14 cellular contexts compared by ENCODE assay signal in the genomic region with DNA sequence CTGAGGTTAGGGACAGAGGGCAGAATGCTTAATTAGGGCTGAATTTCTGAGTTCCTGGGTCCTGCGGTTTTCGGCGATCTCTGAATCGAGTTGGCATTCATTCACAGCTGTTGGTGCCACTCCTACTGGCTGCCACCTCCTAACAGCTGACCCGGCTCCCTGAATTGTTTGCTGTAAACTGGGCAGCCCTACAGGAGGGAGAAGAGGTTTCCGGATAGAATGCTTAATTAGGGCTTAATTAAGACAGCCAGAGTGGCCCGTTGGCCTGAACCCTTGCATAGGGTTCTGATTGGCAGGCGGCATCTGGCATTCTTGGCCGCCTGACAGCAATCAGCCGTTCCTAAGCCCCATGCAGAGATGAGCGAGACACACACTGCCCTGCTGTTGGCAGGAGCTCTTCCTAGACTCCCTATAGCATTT. TPM values are rescaled to one million over a fixed set of nuclear protein-coding genes. Genes with fewer than 3 reads are reported as not detected.
DNase-seq lines count a peak whose midpoint lies in the region; ATAC-seq and TF ChIP-seq lines count a peak whose summit lies in the region.
"Had no signal": no experiment of that assay in that cellular context is flagged by ENCODE, and none has a peak within 500 bp of the region (broad histone marks: within the 10 kb centered on the region; RNA-seq: fewer than 3 reads in every experiment).

No MANE protein-coding gene starts in this region.

- WGBS in sigmoid colon, 2 donors = 18 to 57% methylated on average over 11 of the region's 11 CpGs

- DNase-seq in DMS79 treated with DMSO at 0.1 percent for 48 hours (lab: John Stamatoyannopoulos, UW) (peak; percentile 61), NCI-H2171 treated with DMSO at 0.1 percent for 48 hours (lab: John Stamatoyannopoulos, UW) (peak; percentile 86), occipital lobe (lab: John Stamatoyannopoulos, UW) (peak; percentile 45), NCI-H1048 (lab: John Stamatoyannopoulos, UW) (no peak), sigmoid colon (no peak), kidney glomerular epithelial cell (lab: John Stamatoyannopoulos, UW) (no peak)
- DNase-seq: activated CD4-positive, alpha-beta T cell treated with anti-CD3 and anti-CD28 coated beads, Interleukin-2, amount 10 ng/mL, durations not matched to agents 7 days and 5 days; activated naive CD4-positive, alpha-beta T cell; NCI-H1930; stimulated activated CD4-positive, alpha-beta T cell treated with anti-CD3 and anti-CD28 coated beads, Interleukin-15, amount 100 ng/mL, for 24 hours had no signal

- intact Hi-C loops in sigmoid colon (cut with DNase I) = no loop called here

- H3K27ac ChIP-seq in sigmoid colon = no peak overlapping the region

- no peaks in the 10 kb centered on the region for H3K36me3 ChIP-seq in sigmoid colon

- peak overlapping the region; percentile 0 to 89 (median 88) for H3K27ac Mint-ChIP-seq in brain
- H3K27ac Mint-ChIP-seq: activated CD4-positive, alpha-beta T cell treated with anti-CD3 and anti-CD28 coated beads, Interleukin-2, amount 10 ng/mL, durations not matched to agents 7 days and 5 days; mesothelial cell of epicardium; stimulated activated naive CD8-positive, alpha-beta T cell treated with anti-CD3 and anti-CD28 coated beads, Interleukin-15, Interleukin-2, amounts not matched to agents 100 ng/mL and 50 ng/mL, for 24 hours had no signal

- H3K36me3 Mint-ChIP-seq in brain = no peaks in the 10 kb centered on the region
- H3K36me3 Mint-ChIP-seq: mesothelial cell of epicardium had no signal

- peak overlapping the region in 4 of 5 experiments; percentile 15 to 74 (median 48) for H3K4me3 Mint-ChIP-seq in brain
- H3K4me3 Mint-ChIP-seq: activated CD4-positive, alpha-beta T cell treated with anti-CD3 and anti-CD28 coated beads, Interleukin-2, amount 10 ng/mL, durations not matched to agents 7 days and 5 days; mesothelial cell of epicardium; stimulated activated naive CD8-positive, alpha-beta T cell treated with anti-CD3 and anti-CD28 coated beads, Interleukin-15, Interleukin-2, amounts not matched to agents 100 ng/mL and 50 ng/mL, for 24 hours had no signal

- no peaks in the 10 kb centered on the region for H3K27me3 ChIP-seq in sigmoid colon

- peaks cover 9% of the 10 kb centered on the region for H3K27me3 Mint-ChIP-seq in brain

- peaks cover 0 to 2% (median 0%) of the 10 kb centered on the region in 5 experiments for H3K9me3 Mint-ChIP-seq in brain
- H3K9me3 Mint-ChIP-seq: activated CD4-positive, alpha-beta T cell treated with anti-CD3 and anti-CD28 coated beads, Interleukin-2, amount 10 ng/mL, durations not matched to agents 7 days and 5 days; mesothelial cell of epicardium; stimulated activated naive CD8-positive, alpha-beta T cell treated with anti-CD3 and anti-CD28 coated beads, Interleukin-15, Interleukin-2, amounts not matched to agents 100 ng/mL and 50 ng/mL, for 24 hours had no signal

- TF ChIP-seq POLR2A in sigmoid colon (IDR thresholded peaks at IDR 0.05) = no peak

- TF ChIP-seq CTCF in brain (conservative IDR thresholded peaks at IDR 0.05) = no peak
- TF ChIP-seq CTCF in sigmoid colon (IDR thresholded peaks at IDR 0.05) = no peak

- no peak for ATAC-seq in HG02763 (IDR thresholded peaks at IDR 0.05; ENCODE audit: unreplicated experiment)

- peaks cover 38% of the 10 kb centered on the region for H3K4me1 Mint-ChIP-seq in brain
- H3K4me1 Mint-ChIP-seq: activated CD4-positive, alpha-beta T cell treated with anti-CD3 and anti-CD28 coated beads, Interleukin-2, amount 10 ng/mL, durations not matched to agents 7 days and 5 days; mesothelial cell of epicardium had no signal

- H3K4me3 ChIP-seq in sigmoid colon = no peak overlapping the region

- TF ChIP-seq EP300 in sigmoid colon (IDR thresholded peaks at IDR 0.05) = no peak

- no peaks in the 10 kb centered on the region for H3K4me1 ChIP-seq in sigmoid colon

- H3K9me3 ChIP-seq in sigmoid colon = no peaks in the 10 kb centered on the region

RNA-seq across cellular contexts. Expression of a gene that starts 25.7 kb away (rescaled TPM):
- polyA plus RNA-seq in brain (ENCODE audit: insufficient read depth, low read depth, low replicate concordance) (7.6 TPM), sigmoid colon (under 1 TPM in 1 of 3 donors, not detected in 2; 0.20 TPM)
- total RNA-seq in occipital lobe (0.62 TPM), sigmoid colon (under 1 TPM; 0.16 to 0.71 (median 0.34) TPM)
- total RNA-seq: activated CD4-positive, alpha-beta T cell treated with anti-CD3 and anti-CD28 coated beads, Interleukin-2, amount 10 ng/mL, durations not matched to agents 7 days and 5 days had no signal

Comparison
In these comparisons a context has a peak if more than half of its experiments do, and no peak if none do; other contexts are left out.
1. DNase-seq: peak in DMS79 treated with DMSO at 0.1 percent for 48 hours (single experiment), NCI-H2171 treated with DMSO at 0.1 percent for 48 hours (single experiment) and occipital lobe (single experiment); none in NCI-H1048 (single experiment), sigmoid colon (single experiment) and kidney glomerular epithelial cell (single experiment).